In genomic region chr1:211036701-211037494, GRCh38 we compare ENCODE assay signal across 12 cellular contexts.
DNase-seq lines count a peak whose midpoint lies in the region; ATAC-seq, FAIRE-seq and TF ChIP-seq lines count a peak whose summit lies in the region.
"Had no signal": no experiment of that assay in that cellular context is flagged by ENCODE, and none has a peak within 500 bp of the region (broad histone marks: within the 10 kb centered on the region; RNA-seq: fewer than 3 reads in every experiment).

No MANE protein-coding gene starts in this region.

- H3K4me3 Mint-ChIP-seq in glutamatergic neuron (ENCODE audit: unreplicated experiment), result no peak overlapping the region

- no peak overlapping the region for H3K27ac ChIP-seq in HepG2 (ENCODE audit: extremely low read length, insufficient read depth, low read length)
- H3K27ac ChIP-seq in right lobe of liver, result no peak overlapping the region

- no peak overlapping the region for H3K4me2 ChIP-seq in HepG2 (ENCODE audit: low read depth, low read length)

- H3K9me3 Mint-ChIP-seq in glutamatergic neuron (ENCODE audit: unreplicated experiment), result peaks cover 4% of the 10 kb centered on the region

- ATAC-seq in HepG2 (peak; percentile 41; the same call in 1 of the 3 replicates), right lobe of liver (no peak), HG02642 (IDR thresholded peaks at IDR 0.05; ENCODE audit: poor library complexity, unreplicated experiment) (no peak)

- CTCF ChIA-PET in HepG2 (lab: Yijun Ruan, JAX; ENCODE audit: low intra/inter-chr PET ratio, low total read pairs), result no interaction called here

- TF ChIP-seq POLR2A in HepG2 (IDR thresholded peaks at IDR 0.05; ENCODE audit: insufficient read depth in 1 of 2, low read depth in 2 of 2, low read length in 2 of 2) (no peak), right lobe of liver (IDR thresholded peaks at IDR 0.05) (no peak)

- H3K9ac ChIP-seq in HepG2 (ENCODE audit: insufficient read depth, low read depth, low read length), result no peak overlapping the region

- H3K27ac Mint-ChIP-seq in glutamatergic neuron (ENCODE audit: unreplicated experiment), result no peak overlapping the region

- in situ Hi-C loops in HepG2 (cut with HindIII; ENCODE audit: extremely low pct_ligation_motif_present, low pct_unique_long_range_greater_than_20kb), result no loop called here

- peaks cover 4% of the 10 kb centered on the region for H3K36me3 Mint-ChIP-seq in glutamatergic neuron (ENCODE audit: unreplicated experiment)

- no peak overlapping the region for H2AFZ ChIP-seq in HepG2 (ENCODE audit: low read length)

- H3K4me1 ChIP-seq in HepG2 (ENCODE audit: insufficient read depth, low read length) (no peaks in the 10 kb centered on the region), right lobe of liver (no peaks in the 10 kb centered on the region)
- H3K4me1 ChIP-seq: Caco-2 had no signal

- no peaks in the 10 kb centered on the region for H3K36me3 ChIP-seq in HepG2 (replicated peaks in 1 of 2; ENCODE audit: control insufficient read depth in 1 of 2, insufficient read depth in 2 of 2, low read length in 2 of 2)
- no peaks in the 10 kb centered on the region for H3K36me3 ChIP-seq in right lobe of liver

- H3K27me3 ChIP-seq in HepG2 (ENCODE audit: control insufficient read depth in 1 of 2, insufficient read depth in 2 of 2, low read length in 2 of 2), result no peaks in the 10 kb centered on the region; a peak in 1 of 5 replicates
- no peaks in the 10 kb centered on the region for H3K27me3 ChIP-seq in right lobe of liver

- H3K79me2 ChIP-seq in HepG2 (ENCODE audit: insufficient read depth, low read length), result no peaks in the 10 kb centered on the region

- H3K9me3 ChIP-seq in HepG2 (ENCODE audit: low read length) (no peaks in the 10 kb centered on the region), right lobe of liver (no peaks in the 10 kb centered on the region)
- H3K9me3 ChIP-seq: Caco-2 had no signal

- H3K4me1 Mint-ChIP-seq in glutamatergic neuron (ENCODE audit: low read depth, unreplicated experiment), result no peaks in the 10 kb centered on the region

- 5% methylated on average over 2 of the region's 2 CpGs for WGBS in HepG2 (ENCODE audit: low lambda C conversion rate)
- WGBS in right lobe of liver (ENCODE audit: insufficient coverage, low coverage, low lambda C conversion rate, missing lambda C conversion rate), result 58% methylated on average over 2 of the region's 2 CpGs

- no peaks in the 10 kb centered on the region for H4K20me1 ChIP-seq in HepG2 (ENCODE audit: insufficient read depth, low read length)

- FAIRE-seq in HepG2 (lab: Jason Lieb, UNC), result no peak
- FAIRE-seq: frontal cortex had no signal

- TF ChIP-seq RAD21 in HepG2 (CRISPR knock-in tag; IDR thresholded peaks at IDR 0.05), result no peak

- TF ChIP-seq CTCF in HepG2 (CRISPR knock-in tag; IDR thresholded peaks at IDR 0.05) (no peak), right lobe of liver (IDR thresholded peaks at IDR 0.05) (no peak), epithelial cell of proximal tubule (conservative IDR thresholded peaks at IDR 0.05; ENCODE audit: low read depth, low read length) (no peak), glutamatergic neuron (IDR thresholded peaks at IDR 0.05; ENCODE audit: partially characterized antibody, unreplicated experiment) (no peak)

- intact Hi-C loops in HepG2 (cut with micrococcal nuclease; ENCODE audit: unreplicated experiment) (no loop called here), right lobe of liver (cut with DNase I) (no loop called here)

- POLR2A ChIA-PET in HepG2 (lab: Yijun Ruan, JAX), result no interaction called here

- DNase-seq in HepG2 (ENCODE audit: low spot score) (peak; percentile 39), right lobe of liver (no peak), OCI-M1 (lab: John Stamatoyannopoulos, UW) (peak; percentile 27), epithelial cell of proximal tubule (ENCODE audit: low read depth) (peak; percentile 55), NCI-H345 treated with DMSO at 0.1 percent for 48 hours (lab: John Stamatoyannopoulos, UW; ENCODE audit: unreplicated experiment) (no peak), glutamatergic neuron (no peak)
- peak; percentile 24 for DNase-seq in stimulated activated CD8-positive, alpha-beta memory T cell treated with anti-CD3 and anti-CD28 coated beads, Interleukin-4, amount 100 ng/mL, for 48 hours
- DNase-seq: activated naive CD4-positive, alpha-beta T cell treated with anti-CD3 and anti-CD28 coated beads, Interleukin-2, amount 50 U/mL, for 16 hours; Caco-2; NCI-H1417 had no signal

- no peaks in the 10 kb centered on the region for H3K27me3 Mint-ChIP-seq in glutamatergic neuron (ENCODE audit: unreplicated experiment)

- H3K4me3 ChIP-seq in HepG2 (replicated peaks in 1 of 3; ENCODE audit: insufficient read depth in 1 of 3, low read depth in 2 of 3, low read length in 3 of 3) (no peak overlapping the region), right lobe of liver (no peak overlapping the region), epithelial cell of proximal tubule (ENCODE audit: low read depth, low read length) (no peak overlapping the region)

- no TSS peak for BruUV-seq in HepG2 (replicated peaks; lab: Mats Ljungman, UMichigan)

- TF ChIP-seq EP300 in HepG2 (IDR thresholded peaks at IDR 0.05; ENCODE audit: low read depth in 2 of 2, low read length in 2 of 2) (no peak), HepG2 (CRISPR knock-in tag; IDR thresholded peaks at IDR 0.05; ENCODE audit: borderline replicate concordance) (no peak)

TF ChIP-seq in HepG2, 621 proteins besides CTCF, POLR2A, EP300 and RAD21:
- TF ChIP-seq FOSL1 (CRISPR knock-in tag; IDR thresholded peaks at IDR 0.05; ENCODE audit: borderline replicate concordance) (0 out of 2 replicates have a peak, but pooled peaks have one; percentile 19), ZNF644 (CRISPR knock-in tag; IDR thresholded peaks at IDR 0.05; ENCODE audit: low read depth) (0 out of 2 replicates have a peak, but pooled peaks have one; percentile 14), FOSL2 (CRISPR knock-in tag; IDR thresholded peaks at IDR 0.05) (peak; percentile 91), MIXL1 (CRISPR knock-in tag; IDR thresholded peaks at IDR 0.05) (no peak)

Comparison
In these comparisons a context has a peak if more than half of its experiments do, and no peak if none do; other contexts are left out.
1. DNase-seq: peak in HepG2 (single experiment), OCI-M1 (single experiment), epithelial cell of proximal tubule (single experiment) and stimulated activated CD8-positive, alpha-beta memory T cell treated with anti-CD3 and anti-CD28 coated beads, Interleukin-4, amount 100 ng/mL, for 48 hours (single experiment); none in right lobe of liver (0 of 3), NCI-H345 treated with DMSO at 0.1 percent for 48 hours (single experiment) and glutamatergic neuron (single experiment).